4 cellular contexts compared by ENCODE assay signal in genomic region chr11:58188770-58189169, GRCh38. TPM values are rescaled to one million over a fixed set of nuclear protein-coding genes. Genes with fewer than 3 reads are reported as not detected.
"Had no signal": no experiment of that assay in that cellular context is flagged by ENCODE, and none has a peak within 500 bp of the region (broad histone marks: within the 10 kb centered on the region; RNA-seq: fewer than 3 reads in every experiment).

Gene OR9Q2, plus strand, starts transcription at chr11:58189070. Its CDS starts 1,421 bp downstream, at chr11:58190491.

- DNase-seq: GDM1, GF-D8 had no signal

- H3K4me3 ChIP-seq: GM12878 had no signal

- ATAC-seq: GM12878 had no signal

RNA-seq across cellular contexts. Expression of gene OR9Q2, which starts in this region (rescaled TPM):
- total RNA-seq: G401, GM12878 had no signal
